In the genomic region with DNA sequence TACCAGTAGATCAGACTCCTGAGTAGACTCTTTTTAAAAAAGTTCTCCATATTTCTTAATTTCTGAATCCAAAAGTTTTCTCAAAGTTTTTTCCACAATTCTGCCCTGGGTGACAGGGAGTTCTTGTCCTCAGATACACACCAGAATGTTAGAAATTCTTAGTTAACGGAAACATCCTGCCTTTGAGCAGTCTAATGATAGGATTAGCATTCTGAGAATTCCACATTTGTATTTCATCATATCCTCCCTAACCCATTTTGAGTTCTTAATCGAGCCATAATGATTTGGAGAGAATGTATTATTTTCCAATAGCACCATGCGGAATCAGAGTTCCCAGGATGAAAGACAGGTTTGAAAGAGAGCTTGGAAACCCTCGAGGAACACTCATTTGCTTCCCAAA, we compare ENCODE assay signal across 16 cellular contexts. TPM values are rescaled to one million over a fixed set of nuclear protein-coding genes. Genes with fewer than 3 reads are reported as not detected.
DNase-seq lines count a peak whose midpoint lies in the region; ATAC-seq and TF ChIP-seq lines count a peak whose summit lies in the region.
"Had no signal": no experiment of that assay in that cellular context is flagged by ENCODE, and none has a peak within 500 bp of the region (broad histone marks: within the 10 kb centered on the region; RNA-seq: fewer than 3 reads in every experiment).

No MANE protein-coding gene starts in this region.

- TF ChIP-seq POLR2A in IMR-90 (IDR thresholded peaks at IDR 0.05; ENCODE audit: low read depth, low read length), result no peak

- H3K18ac ChIP-seq in IMR-90 (ENCODE audit: low read depth, low read length) (peak overlapping the region; percentile 97; the same call in 1 of the 2 replicates), trophoblast cell (ENCODE audit: low read length) (no peak overlapping the region)

- no peak overlapping the region; the same call in 1 of the 2 replicates for H3K27ac ChIP-seq in IMR-90 (ENCODE audit: insufficient read depth, low read length)
- H3K27ac ChIP-seq in trophoblast cell (ENCODE audit: low read depth, low read length), result no peak overlapping the region

- peak overlapping the region; percentile 80 for H2BK20ac ChIP-seq in IMR-90 (ENCODE audit: low read depth, low read length)

- H3K9me3 ChIP-seq in IMR-90 (ENCODE audit: control insufficient read depth, insufficient read depth, low read length) (no peaks in the 10 kb centered on the region), trophoblast cell (ENCODE audit: insufficient read depth, low read depth, low read length) (no peaks in the 10 kb centered on the region)

- no peak overlapping the region for H4K12ac ChIP-seq in trophoblast cell (ENCODE audit: low read depth, low read length)

- intact Hi-C loops in IMR-90 (cut with micrococcal nuclease), result no loop called here

- BruUV-seq in IMR-90 (replicated peaks; lab: Mats Ljungman, UMichigan), result no TSS peak

- no peaks in the 10 kb centered on the region for H4K20me1 ChIP-seq in IMR-90 (ENCODE audit: insufficient read depth, low read length)

- H4K8ac ChIP-seq in IMR-90 (ENCODE audit: low read depth in 2 of 2, low read length in 2 of 2) (peak overlapping the region; percentile 43 to 70; a peak in 2 of 4 replicates), trophoblast cell (ENCODE audit: low read depth, low read length) (no peak overlapping the region)

- TF ChIP-seq CTCF in AG10803 (conservative IDR thresholded peaks at IDR 0.05; ENCODE audit: low read length) (no peak), IMR-90 (conservative IDR thresholded peaks at IDR 0.05; ENCODE audit: low read depth, low read length) (no peak)

- peak overlapping the region; percentile 95; the same call in 1 of the 2 replicates for H4K5ac ChIP-seq in IMR-90 (ENCODE audit: low read depth, low read length)

- no peak for TF ChIP-seq RAD21 in IMR-90 (IDR thresholded peaks at IDR 0.05; ENCODE audit: low read length)

- in situ Hi-C loops in IMR-90 (cut with MboI; ENCODE audit: low sequenced_read_pairs), result no loop called here

- dilution Hi-C loops in IMR-90 (cut with HindIII; ENCODE audit: low sequenced_read_pairs, unreplicated experiment), result no loop called here

- no peak overlapping the region for H2AFZ ChIP-seq in IMR-90 (replicated peaks; ENCODE audit: low read length, poor library complexity)
- no peak overlapping the region for H2AFZ ChIP-seq in trophoblast cell (ENCODE audit: insufficient read depth, low read length, poor library complexity)

- H4K91ac ChIP-seq in IMR-90 (ENCODE audit: insufficient read depth, low read depth, low read length) (peak overlapping the region; percentile 78), trophoblast cell (ENCODE audit: low read depth, low read length) (no peak overlapping the region)

- H3K23ac ChIP-seq in IMR-90 (ENCODE audit: low read depth, low read length) (no peak overlapping the region), trophoblast cell (ENCODE audit: low read length) (no peak overlapping the region)

- H3K4me1 ChIP-seq in IMR-90 (ENCODE audit: control insufficient read depth, insufficient read depth, low read length) (no peaks in the 10 kb centered on the region; the same call in 1 of the 2 replicates), trophoblast cell (ENCODE audit: control insufficient read depth in 1 of 2, insufficient read depth in 2 of 2, low read length in 2 of 2) (peaks cover 0 to 4% of the 10 kb centered on the region in 2 experiments)

- H2BK12ac ChIP-seq in trophoblast cell (ENCODE audit: low read length), result no peak overlapping the region

- H3K56ac ChIP-seq in IMR-90 (ENCODE audit: extremely low read depth, insufficient read depth, low read length), result no peak overlapping the region

- H3K4me2 ChIP-seq in IMR-90 (ENCODE audit: low read depth, low read length) (peak overlapping the region; percentile 38; the same call in 1 of the 2 replicates), trophoblast cell (ENCODE audit: low read length) (no peak overlapping the region)

- no peak overlapping the region for H2BK15ac ChIP-seq in IMR-90 (ENCODE audit: low read depth, low read length)

- H2AK9ac ChIP-seq in IMR-90 (replicated peaks; ENCODE audit: low read depth, low read length, poor library complexity), result no peak overlapping the region

- H3K79me2 ChIP-seq in trophoblast cell (ENCODE audit: control insufficient read depth, insufficient read depth, low read length, poor library complexity), result no peaks in the 10 kb centered on the region

- peak; percentile 17 for DNase-seq in AG10803 (ENCODE audit: low read depth)
- no peak for DNase-seq in IMR-90
- DNase-seq in glomerular visceral epithelial cell (ENCODE audit: extremely low spot score), result peak; percentile 25
- DNase-seq in trophoblast cell, result peak; percentile 1 to 70
- no peak for DNase-seq in NCI-H2107 (lab: John Stamatoyannopoulos, UW)
- DNase-seq in epidermal melanocyte (ENCODE audit: insufficient read length, low spot score), result no peak
- DNase-seq: CD4-positive, alpha-beta T cell; Kasumi-1; NCI-H1105 treated with DMSO at 0.1 percent for 48 hours; NCI-H187; NCI-H446; NK-92 treated with Interleukin-12 subunit alpha and Interleukin-12 subunit beta, amount 100 ng/mL, for 24 hours had no signal

- peak overlapping the region; percentile 83 for H2BK120ac ChIP-seq in IMR-90 (ENCODE audit: low read depth, low read length)
- H2BK120ac ChIP-seq in trophoblast cell (ENCODE audit: insufficient read depth, low read length, poor library complexity), result no peak overlapping the region

- H3K4me3 ChIP-seq in AG10803 (ENCODE audit: low read length) (no peak overlapping the region), IMR-90 (ENCODE audit: insufficient read depth, low read depth, low read length) (no peak overlapping the region), trophoblast cell (ENCODE audit: low read depth, low read length) (no peak overlapping the region)
- H3K4me3 ChIP-seq: GM12878 had no signal

- H3K79me1 ChIP-seq in IMR-90 (ENCODE audit: low read depth in 1 of 2, low read length in 2 of 2) (no peaks in the 10 kb centered on the region), trophoblast cell (ENCODE audit: low read length) (no peaks in the 10 kb centered on the region)

- WGBS in IMR-90 (ENCODE audit: extremely low coverage in 2 of 2, insufficient read length in 1 of 2), 2 experiments, result no CpG with 5 or more reads among the region's 4 CpGs
- WGBS in trophoblast cell (ENCODE audit: extremely low coverage, insufficient coverage, insufficient read length), result no CpG with 5 or more reads among the region's 4 CpGs

- no peak overlapping the region for H3K9ac ChIP-seq in IMR-90 (ENCODE audit: low read depth, low read length)
- H3K9ac ChIP-seq in trophoblast cell (ENCODE audit: low read length), result no peak overlapping the region

- H3K4ac ChIP-seq in IMR-90 (ENCODE audit: low read depth, low read length) (peak overlapping the region; percentile 37; the same call in 1 of the 2 replicates), trophoblast cell (ENCODE audit: low read depth, low read length) (no peak overlapping the region)

- H2BK5ac ChIP-seq in IMR-90 (ENCODE audit: low read depth, low read length, poor library complexity, severe bottlenecking) (peak overlapping the region; percentile 95), trophoblast cell (ENCODE audit: low read depth, low read length, poor library complexity) (no peak overlapping the region)

- no peak overlapping the region for H2AK5ac ChIP-seq in IMR-90 (ENCODE audit: low read depth, low read length)
- no peak overlapping the region for H2AK5ac ChIP-seq in trophoblast cell (ENCODE audit: low read length)

- ATAC-seq in IMR-90 (ENCODE audit: low read depth) (no peak), HG03280 (IDR thresholded peaks at IDR 0.05; ENCODE audit: unreplicated experiment) (no peak), GM21723 (IDR thresholded peaks at IDR 0.05; ENCODE audit: unreplicated experiment) (no peak)
- ATAC-seq: GM12878 had no signal

- H3K27me3 ChIP-seq in IMR-90 (ENCODE audit: control insufficient read depth, insufficient read depth, low read length) (no peaks in the 10 kb centered on the region), trophoblast cell (ENCODE audit: insufficient read depth, low read length) (no peaks in the 10 kb centered on the region)

- H3K9me1 ChIP-seq in IMR-90 (ENCODE audit: insufficient read depth, low read length), result no peaks in the 10 kb centered on the region

- POLR2A ChIA-PET in IMR-90 (lab: Charles Lee; ENCODE audit: unreplicated experiment), result no interaction called here

- H3K36me3 ChIP-seq in IMR-90 (ENCODE audit: control insufficient read depth, insufficient read depth, low read length), result no peaks in the 10 kb centered on the region
- H3K36me3 ChIP-seq in trophoblast cell (ENCODE audit: control insufficient read depth in 1 of 2, insufficient read depth in 2 of 2, low read length in 2 of 2), result no peaks in the 10 kb centered on the region

- CTCF ChIA-PET in IMR-90 (lab: Yijun Ruan, JAX), result no interaction called here

- H3K14ac ChIP-seq in IMR-90 (replicated peaks; ENCODE audit: low read depth, low read length), result 0 out of 2 replicates have a peak overlapping the region, but pooled peaks have one; percentile 14
- no peak overlapping the region for H3K14ac ChIP-seq in trophoblast cell (ENCODE audit: low read length)

TF ChIP-seq in IMR-90, 13 proteins besides CTCF, POLR2A, EP300 and RAD21 (continues in another document):
- TF ChIP-seq, protein P1, sequence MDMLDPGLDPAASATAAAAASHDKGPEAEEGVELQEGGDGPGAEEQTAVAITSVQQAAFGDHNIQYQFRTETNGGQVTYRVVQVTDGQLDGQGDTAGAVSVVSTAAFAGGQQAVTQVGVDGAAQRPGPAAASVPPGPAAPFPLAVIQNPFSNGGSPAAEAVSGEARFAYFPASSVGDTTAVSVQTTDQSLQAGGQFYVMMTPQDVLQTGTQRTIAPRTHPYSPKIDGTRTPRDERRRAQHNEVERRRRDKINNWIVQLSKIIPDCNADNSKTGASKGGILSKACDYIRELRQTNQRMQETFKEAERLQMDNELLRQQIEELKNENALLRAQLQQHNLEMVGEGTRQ (IDR thresholded peaks at IDR 0.05; ENCODE audit: low read depth, low read length), result no peak
- TF ChIP-seq FOS (IDR thresholded peaks at IDR 0.05; ENCODE audit: low read depth, low read length) (no peak), CEBPB (IDR thresholded peaks at IDR 0.05; ENCODE audit: low read depth, low read length) (no peak), NFE2L2 (IDR thresholded peaks at IDR 0.05; ENCODE audit: low read depth, low read length) (no peak), BHLHE40 (IDR thresholded peaks at IDR 0.05; ENCODE audit: low read depth, low read length) (no peak), CHD1 (IDR thresholded peaks at IDR 0.05; ENCODE audit: low read depth, low read length) (no peak), MXI1 (IDR thresholded peaks at IDR 0.05; ENCODE audit: borderline replicate concordance, low read depth, low read length) (no peak)

RNA-seq across cellular contexts. Expression of a gene that starts 28.9 kb away (rescaled TPM):
- 14.5 and 24.4 TPM in 2 replicates for total RNA-seq in IMR-90 (2012; rRNA removed)
- 33.8 and 34.3 TPM in 2 replicates for polyA plus RNA-seq in IMR-90 (2012; rRNA removed)
- 3.5 and 8.4 TPM in 2 replicates for polyA plus RNA-seq in IMR-90 (2012; cell fraction: cytosol; rRNA removed)
- polyA plus RNA-seq in IMR-90 (2012; cell fraction: nucleus; rRNA removed; ENCODE audit: low replicate concordance), result 0.73 and 6.8 TPM in 2 replicates
- 65.8 and 66.5 TPM in 2 replicates for polyA plus RNA-seq in trophoblast cell (2013)

RNA-seq across cellular contexts. Expression of a gene that starts 30.2 kb away (rescaled TPM):
- total RNA-seq in IMR-90 (2012; rRNA removed), result under 0.01 TPM in 2 replicates
- polyA plus RNA-seq in IMR-90 (2012; rRNA removed), result 0.05 and 0.06 TPM in 2 replicates
- polyA plus RNA-seq in IMR-90 (2012; cell fraction: cytosol; rRNA removed), result 0.03 and 0.20 TPM in 2 replicates
- 0.03 and 0.13 TPM in 2 replicates for polyA plus RNA-seq in IMR-90 (2012; cell fraction: nucleus; rRNA removed; ENCODE audit: low replicate concordance)
- 1.5 and 1.6 TPM in 2 replicates for polyA plus RNA-seq in trophoblast cell (2013)
- total RNA-seq: CD4-positive, alpha-beta T cell; OCI-LY7 had no signal

Comparison
In these comparisons a context has a peak if more than half of its experiments do, and no peak if none do; other contexts are left out.
1. DNase-seq: peak in AG10803 (single experiment), glomerular visceral epithelial cell (single experiment) and trophoblast cell (2 of 2); none in IMR-90 (single experiment), NCI-H2107 (single experiment) and epidermal melanocyte (single experiment).